In genomic region chrX:150100261-150100660, GRCh38 we compare ENCODE assay signal across 1 cellular context.
TF ChIP-seq lines count a peak whose summit lies in the region.

No MANE protein-coding gene starts in this region.

TF ChIP-seq in IMR-90, 13 proteins besides CTCF, POLR2A, EP300 and RAD21 (continued from another document):
- TF ChIP-seq ELK1 (IDR thresholded peaks at IDR 0.05; ENCODE audit: borderline replicate concordance, low read depth, low read length) (no peak), RCOR1 (IDR thresholded peaks at IDR 0.05; ENCODE audit: insufficient replicate concordance, low read length) (no peak), SMC3 (IDR thresholded peaks at IDR 0.05; ENCODE audit: low read depth, low read length) (no peak), BHLHE40 (IDR thresholded peaks at IDR 0.05; ENCODE audit: low read depth, low read length) (no peak), CHD1 (IDR thresholded peaks at IDR 0.05; ENCODE audit: low read depth, low read length) (no peak), RFX5 (IDR thresholded peaks at IDR 0.05; ENCODE audit: low read depth, low read length) (no peak), MAZ (IDR thresholded peaks at IDR 0.05; ENCODE audit: borderline replicate concordance, low read depth, low read length) (no peak), FOS (IDR thresholded peaks at IDR 0.05; ENCODE audit: low read depth, low read length) (no peak), NFE2L2 (IDR thresholded peaks at IDR 0.05; ENCODE audit: low read depth, low read length) (no peak), CEBPB (IDR thresholded peaks at IDR 0.05; ENCODE audit: low read depth, low read length) (no peak), MXI1 (IDR thresholded peaks at IDR 0.05; ENCODE audit: borderline replicate concordance, low read depth, low read length) (no peak), MAFK (IDR thresholded peaks at IDR 0.05; ENCODE audit: low read depth, low read length) (no peak)
